30 cellular contexts compared by ENCODE assay signal in the genomic region with DNA sequence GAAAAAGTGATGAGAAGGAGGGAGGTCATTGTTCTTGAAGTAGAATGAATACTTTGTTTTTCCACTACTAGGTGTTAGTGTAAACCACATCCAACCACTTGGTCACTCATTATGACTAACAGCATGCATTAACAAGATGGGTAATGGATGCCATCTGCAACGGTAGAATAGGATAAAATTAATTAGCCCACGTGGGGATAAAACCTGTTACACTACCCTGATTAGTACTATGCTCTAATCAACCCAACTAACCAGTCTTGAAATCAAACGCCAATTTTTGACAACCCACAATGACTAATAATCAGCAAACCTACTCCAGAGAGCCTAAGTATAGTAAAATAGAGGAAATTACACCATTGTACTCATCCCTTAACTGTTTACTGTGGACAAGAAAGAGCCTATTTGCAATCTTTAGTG.
DNase-seq lines count a peak whose midpoint lies in the region; ATAC-seq, FAIRE-seq and TF ChIP-seq lines count a peak whose summit lies in the region.
"Had no signal": no experiment of that assay in that cellular context is flagged by ENCODE, and none has a peak within 500 bp of the region (broad histone marks: within the 10 kb centered on the region; RNA-seq: fewer than 3 reads in every experiment).

No MANE protein-coding gene starts in this region.

- no peaks in the 10 kb centered on the region for H3K27me3 ChIP-seq in SJCRH30
- H3K27me3 ChIP-seq: ascending aorta, foreskin keratinocyte, heart right ventricle, tibial nerve had no signal

- ATAC-seq in GM18870 (IDR thresholded peaks at IDR 0.05; ENCODE audit: unreplicated experiment) (peak; percentile 78), HG02610 (IDR thresholded peaks at IDR 0.05; ENCODE audit: unreplicated experiment) (peak; percentile 88), HG03432 (IDR thresholded peaks at IDR 0.05; ENCODE audit: unreplicated experiment) (peak; percentile 44), HG03135 (IDR thresholded peaks at IDR 0.05; ENCODE audit: unreplicated experiment) (no peak)
- ATAC-seq: A549; effector memory CD8-positive, alpha-beta T cell; esophagus mucosa; foreskin keratinocyte; heart right ventricle; naive thymus-derived CD8-positive, alpha-beta T cell; T-cell had no signal

- no peaks in the 10 kb centered on the region for H3K9me3 ChIP-seq in SJCRH30 (replicated peaks)
- H3K9me3 ChIP-seq: A549, ascending aorta, HAP-1, heart right ventricle, tibial nerve had no signal

- TF ChIP-seq POLR2A in GM12892 (IDR thresholded peaks at IDR 0.05; ENCODE audit: low read depth, low read length), result no peak

- no peak overlapping the region for H3K4me3 ChIP-seq in SJCRH30
- H3K4me3 ChIP-seq: A549, ascending aorta, HAP-1, heart right ventricle, tibial nerve had no signal

- H3K4me1 ChIP-seq in SJCRH30, result no peaks in the 10 kb centered on the region
- H3K4me1 ChIP-seq: ascending aorta, foreskin keratinocyte, HAP-1, heart right ventricle, tibial nerve had no signal

- DNase-seq in GM12892 (ENCODE audit: insufficient read length), result no peak
- DNase-seq in substantia nigra (lab: John Stamatoyannopoulos, UW), result no peak
- DNase-seq in T-helper 9 cell, result no peak
- no peak for DNase-seq in SJCRH30
- DNase-seq: activated CD4-positive, alpha-beta T cell treated with anti-CD3 and anti-CD28 coated beads, Interleukin-2, amount 50 U/mL, for 48 hours; activated CD4-positive, CD25-positive, alpha-beta regulatory T cell; activated CD8-positive, alpha-beta memory T cell treated with anti-CD3 and anti-CD28 coated beads, Interleukin-2, amount 50 U/mL, for 4 hours; AML-193; caudate nucleus; CD4-positive, alpha-beta memory T cell; cortex of kidney; effector memory CD8-positive, alpha-beta T cell; foreskin keratinocyte; heart right ventricle; midbrain; naive thymus-derived CD8-positive, alpha-beta T cell; NCI-H1105; NCI-H2029 treated with DMSO at 0.1 percent for 48 hours; NCI-H226; NCI-H774; T-cell had no signal

- FAIRE-seq in GM12892 (lab: Jason Lieb, UNC), result peak; percentile 72
- FAIRE-seq: A549 had no signal

- H3K27ac ChIP-seq in substantia nigra (ENCODE audit: low read depth, low read length, poor library complexity, severe bottlenecking) (no peak overlapping the region), SJCRH30 (no peak overlapping the region)
- H3K27ac ChIP-seq: A549, ascending aorta, foreskin keratinocyte, heart right ventricle, tibial nerve had no signal

- H3K36me3 ChIP-seq in SJCRH30, result no peaks in the 10 kb centered on the region; the same call in 1 of the 2 replicates
